ENCODE assay signal across 21 cellular contexts in the genomic region with DNA sequence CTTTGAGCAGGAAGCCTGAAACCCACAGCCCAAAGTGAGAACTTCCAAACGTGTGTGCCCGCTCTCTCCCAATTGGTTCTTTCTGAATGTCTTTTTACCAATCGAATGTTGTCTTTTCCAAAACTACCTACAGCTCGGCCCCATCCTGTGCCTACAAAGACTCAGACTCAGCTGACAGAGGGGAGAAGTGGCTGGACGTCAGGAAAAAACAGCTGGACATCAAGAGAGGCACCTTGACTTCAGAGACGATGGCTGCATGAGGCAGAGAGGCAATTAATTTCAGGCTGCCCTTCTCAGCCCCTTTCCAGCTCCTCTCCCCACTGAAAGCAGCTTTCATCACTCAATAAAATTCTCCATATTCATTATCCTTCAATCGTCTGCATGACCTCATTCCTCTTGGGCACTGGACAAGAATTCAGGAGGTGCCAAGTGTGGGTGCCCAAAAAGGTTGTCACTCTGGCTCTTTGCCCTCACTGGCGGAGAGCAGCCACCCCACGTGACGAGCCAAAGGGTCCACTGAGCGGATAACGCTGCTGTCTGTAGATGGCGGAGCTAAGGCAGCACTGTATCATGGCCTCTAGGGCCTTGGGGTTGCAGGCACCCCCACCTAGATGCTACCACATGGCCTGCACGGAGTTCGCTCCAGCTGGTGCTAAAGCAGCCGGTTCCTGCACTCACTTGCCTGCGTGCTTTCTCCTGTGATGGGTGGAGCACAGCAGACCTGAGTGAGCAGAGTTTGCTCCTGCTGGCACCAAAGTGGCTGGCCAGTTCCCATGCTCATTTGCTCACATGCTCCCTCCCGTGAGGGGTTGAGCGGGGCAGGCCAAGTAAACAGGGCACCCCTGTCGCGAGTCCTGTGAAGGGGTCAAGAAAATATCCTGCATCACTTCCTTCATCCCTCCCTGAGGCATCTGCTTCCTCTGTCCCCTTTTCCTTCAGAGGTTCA.
"Had no signal": no experiment of that assay in that cellular context is flagged by ENCODE, and none has a peak within 500 bp of the region (broad histone marks: within the 10 kb centered on the region; RNA-seq: fewer than 3 reads in every experiment).

No MANE protein-coding gene starts in this region.

- DNase-seq: activated CD4-positive, alpha-beta T cell treated with anti-CD3 and anti-CD28 coated beads for 1 hour; activated CD4-positive, alpha-beta T cell treated with anti-CD3 and anti-CD28 coated beads, Interleukin-2, amount 50 U/mL, for 48 hours; activated naive CD8-positive, alpha-beta T cell treated with anti-CD3 and anti-CD28 coated beads for 36 hours; activated T-cell treated with anti-CD3 and anti-CD28 coated beads for 4 hours; amniotic stem cell; colonic mucosa; midbrain; nephron progenitor cell; occipital lobe; retina; stimulated activated CD4-positive, alpha-beta T cell treated with anti-CD3 and anti-CD28 coated beads, Interleukin-12 subunit alpha, Interleukin-12 subunit beta, amount 100 ng/mL, for 4 hours; stimulated activated CD4-positive, alpha-beta T cell treated with anti-CD3 and anti-CD28 coated beads, Interleukin-1b, Interleukin-23, amount 100 ng/mL, for 48 hours; stimulated activated CD8-positive, alpha-beta memory T cell treated with anti-CD3 and anti-CD28 coated beads, Interleukin-4, amount 100 ng/mL, for 48 hours; stimulated activated naive CD8-positive, alpha-beta T cell treated with anti-CD3 and anti-CD28 coated beads, Interleukin-15, Interleukin-2, amounts not matched to agents 100 U/mL and 50 U/mL, for 24 hours; trophoblast cell; WERI-Rb-1 had no signal

- H3K4me1 ChIP-seq: colonic mucosa, gastroesophageal sphincter had no signal

- H3K4me3 Mint-ChIP-seq: activated naive CD8-positive, alpha-beta T cell treated with anti-CD3 and anti-CD28 coated beads for 36 hours; activated T-helper 1 cell treated with anti-CD3 and anti-CD28 coated beads, Interleukin-12 subunit alpha, Interleukin-12 subunit beta, Interleukin-2, Interleukin-4 antibody, amounts not matched to agents 30 ng/mL and 10 ng/mL and 1 ng/mL, durations not matched to agents 14 hours and 24 hours and 36 hours; nephron progenitor cell had no signal

- H3K27me3 Mint-ChIP-seq: activated naive CD8-positive, alpha-beta T cell treated with anti-CD3 and anti-CD28 coated beads for 36 hours had no signal

- H3K4me1 Mint-ChIP-seq: nephron progenitor cell had no signal

- H3K36me3 ChIP-seq: cardiac muscle cell, colonic mucosa, esophagus muscularis mucosa, gastroesophageal sphincter, WERI-Rb-1 had no signal

- H3K27ac Mint-ChIP-seq: activated naive CD8-positive, alpha-beta T cell treated with anti-CD3 and anti-CD28 coated beads for 36 hours; activated T-helper 1 cell treated with anti-CD3 and anti-CD28 coated beads, Interleukin-12 subunit alpha, Interleukin-12 subunit beta, Interleukin-2, Interleukin-4 antibody, amounts not matched to agents 30 ng/mL and 10 ng/mL and 1 ng/mL, durations not matched to agents 14 hours and 24 hours and 36 hours; nephron progenitor cell had no signal

- ATAC-seq: gastroesophageal sphincter; stimulated activated naive CD8-positive, alpha-beta T cell treated with anti-CD3 and anti-CD28 coated beads, Interleukin-15, Interleukin-2, amounts not matched to agents 100 U/mL and 50 U/mL, for 24 hours had no signal

- H3K27me3 ChIP-seq: cardiac muscle cell, colonic mucosa, esophagus muscularis mucosa, gastroesophageal sphincter had no signal

- H3K9me3 ChIP-seq: colonic mucosa, esophagus muscularis mucosa, gastroesophageal sphincter had no signal

- H3K27ac ChIP-seq: cardiac muscle cell, colonic mucosa, esophagus muscularis mucosa, gastroesophageal sphincter, SK-N-MC, WERI-Rb-1 had no signal

- H3K4me3 ChIP-seq: cardiac muscle cell, colonic mucosa, esophagus muscularis mucosa, gastroesophageal sphincter, SK-N-MC had no signal
